Comparison of ENCODE assay signal across 18 cellular contexts in the genomic region with DNA sequence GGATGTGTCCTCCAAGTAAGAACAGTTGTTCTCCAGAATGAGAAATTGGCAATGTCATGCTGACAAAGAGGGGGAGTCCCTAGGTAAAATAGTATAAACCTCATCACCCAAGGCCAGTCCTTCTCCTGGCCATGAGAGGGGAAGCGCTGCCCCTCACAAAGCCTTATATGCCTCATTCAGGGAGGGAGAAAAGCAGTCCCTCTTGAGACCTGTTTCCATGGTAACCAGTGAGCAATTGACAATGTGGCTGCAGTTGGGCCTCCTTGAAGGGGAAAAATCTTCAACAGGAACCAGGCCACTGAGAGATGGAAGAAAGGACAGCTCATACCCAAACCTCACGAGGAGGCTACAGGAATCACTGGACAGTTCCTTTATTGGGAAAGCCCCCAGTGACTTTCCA.
"Had no signal": no experiment of that assay in that cellular context is flagged by ENCODE, and none has a peak within 500 bp of the region (broad histone marks: within the 10 kb centered on the region; RNA-seq: fewer than 3 reads in every experiment).

No MANE protein-coding gene starts in this region.

- ATAC-seq: activated CD8-positive, alpha-beta T cell treated with anti-CD3 and anti-CD28 coated beads for 36 hours; activated T-helper 17 cell treated with anti-CD3 and anti-CD28 coated beads, Interleukin-2, amount 50 U/mL, for 72 hours; effector memory CD8-positive, alpha-beta T cell; lower lobe of right lung; natural killer cell; stimulated activated naive CD8-positive, alpha-beta T cell treated with anti-CD3 and anti-CD28 coated beads, Interleukin-15, amount 100 ng/mL, for 72 hours had no signal

- H3K27ac ChIP-seq: esophagus squamous epithelium, lower lobe of right lung, right atrium auricular region, suprapubic skin, upper lobe of left lung had no signal

- DNase-seq: activated CD4-positive, alpha-beta T cell treated with anti-CD3 and anti-CD28 coated beads, Interleukin-2, amount 10 ng/mL, durations not matched to agents 24 days and 14 days; activated CD8-positive, alpha-beta T cell treated with anti-CD3 and anti-CD28 coated beads for 36 hours; activated naive CD4-positive, alpha-beta T cell; activated naive CD8-positive, alpha-beta T cell treated with anti-CD3 and anti-CD28 coated beads for 36 hours; activated T-cell treated with anti-CD3 and anti-CD28 coated beads, Interleukin-2, amount 50 U/mL, for 1 hour; amniotic stem cell; dermis blood vessel endothelial cell; effector memory CD8-positive, alpha-beta T cell; esophagus squamous epithelium; hippocampal formation; lower lobe of right lung; natural killer cell; stimulated activated naive CD8-positive, alpha-beta T cell treated with anti-CD3 and anti-CD28 coated beads, Interleukin-15, amount 100 ng/mL, for 72 hours; T-helper 9 cell; upper lobe of left lung had no signal

- H3K36me3 Mint-ChIP-seq: activated naive CD8-positive, alpha-beta T cell treated with anti-CD3 and anti-CD28 coated beads for 36 hours; natural killer cell had no signal

- H3K36me3 ChIP-seq: esophagus squamous epithelium, lower lobe of right lung, right atrium auricular region, suprapubic skin, upper lobe of left lung had no signal

- H3K9me3 ChIP-seq: esophagus squamous epithelium, lower lobe of right lung, right atrium auricular region, suprapubic skin, upper lobe of left lung had no signal

- H3K4me1 Mint-ChIP-seq: activated CD4-positive, alpha-beta T cell treated with anti-CD3 and anti-CD28 coated beads, Interleukin-2, amount 10 ng/mL, durations not matched to agents 24 days and 14 days; activated naive CD8-positive, alpha-beta T cell treated with anti-CD3 and anti-CD28 coated beads for 36 hours; activated T-helper 17 cell treated with anti-CD3 and anti-CD28 coated beads, Interleukin-2, amount 50 U/mL, for 72 hours; natural killer cell; stimulated activated naive CD8-positive, alpha-beta T cell treated with anti-CD3 and anti-CD28 coated beads, Interleukin-15, amount 100 ng/mL, for 72 hours had no signal

- H3K27ac Mint-ChIP-seq: activated CD4-positive, alpha-beta T cell treated with anti-CD3 and anti-CD28 coated beads, Interleukin-2, amount 10 ng/mL, durations not matched to agents 24 days and 14 days; activated CD8-positive, alpha-beta T cell treated with anti-CD3 and anti-CD28 coated beads for 36 hours; activated naive CD8-positive, alpha-beta T cell treated with anti-CD3 and anti-CD28 coated beads for 36 hours; activated T-helper 17 cell treated with anti-CD3 and anti-CD28 coated beads, Interleukin-2, amount 50 U/mL, for 72 hours; effector memory CD8-positive, alpha-beta T cell; natural killer cell; stimulated activated naive CD8-positive, alpha-beta T cell treated with anti-CD3 and anti-CD28 coated beads, Interleukin-15, amount 100 ng/mL, for 72 hours had no signal

- H3K27me3 ChIP-seq: right atrium auricular region, suprapubic skin, upper lobe of left lung had no signal

- H3K4me3 ChIP-seq: esophagus squamous epithelium, lower lobe of right lung, right atrium auricular region, suprapubic skin, upper lobe of left lung had no signal

- H3K4me3 Mint-ChIP-seq: activated CD4-positive, alpha-beta T cell treated with anti-CD3 and anti-CD28 coated beads, Interleukin-2, amount 10 ng/mL, durations not matched to agents 24 days and 14 days; activated CD8-positive, alpha-beta T cell treated with anti-CD3 and anti-CD28 coated beads for 36 hours; activated naive CD8-positive, alpha-beta T cell treated with anti-CD3 and anti-CD28 coated beads for 36 hours; activated T-helper 17 cell treated with anti-CD3 and anti-CD28 coated beads, Interleukin-2, amount 50 U/mL, for 72 hours; effector memory CD8-positive, alpha-beta T cell; natural killer cell; stimulated activated naive CD8-positive, alpha-beta T cell treated with anti-CD3 and anti-CD28 coated beads, Interleukin-15, amount 100 ng/mL, for 72 hours had no signal

- H3K9me3 Mint-ChIP-seq: activated CD4-positive, alpha-beta T cell treated with anti-CD3 and anti-CD28 coated beads, Interleukin-2, amount 10 ng/mL, durations not matched to agents 24 days and 14 days; activated CD8-positive, alpha-beta T cell treated with anti-CD3 and anti-CD28 coated beads for 36 hours; activated naive CD8-positive, alpha-beta T cell treated with anti-CD3 and anti-CD28 coated beads for 36 hours had no signal

- H3K4me1 ChIP-seq: esophagus squamous epithelium, lower lobe of right lung, right atrium auricular region, suprapubic skin, upper lobe of left lung had no signal

- H3K27me3 Mint-ChIP-seq: activated CD4-positive, alpha-beta T cell treated with anti-CD3 and anti-CD28 coated beads, Interleukin-2, amount 10 ng/mL, durations not matched to agents 24 days and 14 days; activated CD8-positive, alpha-beta T cell treated with anti-CD3 and anti-CD28 coated beads for 36 hours; activated naive CD8-positive, alpha-beta T cell treated with anti-CD3 and anti-CD28 coated beads for 36 hours; activated T-helper 17 cell treated with anti-CD3 and anti-CD28 coated beads, Interleukin-2, amount 50 U/mL, for 72 hours; effector memory CD8-positive, alpha-beta T cell; stimulated activated naive CD8-positive, alpha-beta T cell treated with anti-CD3 and anti-CD28 coated beads, Interleukin-15, amount 100 ng/mL, for 72 hours had no signal
